ENCODE assay signal across 8 cellular contexts in genomic region chr13:27270594-27271520, GRCh38. TPM values are rescaled to one million over a fixed set of nuclear protein-coding genes. Genes with fewer than 3 reads are reported as not detected.
A peak's percentile ranks its signal among the peaks of the same experiment; 100 is the strongest.
DNase-seq lines count a peak whose midpoint lies in the region; ATAC-seq and TF ChIP-seq lines count a peak whose summit lies in the region.

A gene with protein sequence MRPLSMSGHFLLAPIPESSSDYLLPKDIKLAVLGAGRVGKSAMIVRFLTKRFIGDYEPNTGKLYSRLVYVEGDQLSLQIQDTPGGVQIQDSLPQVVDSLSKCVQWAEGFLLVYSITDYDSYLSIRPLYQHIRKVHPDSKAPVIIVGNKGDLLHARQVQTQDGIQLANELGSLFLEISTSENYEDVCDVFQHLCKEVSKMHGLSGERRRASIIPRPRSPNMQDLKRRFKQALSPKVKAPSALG (plus strand): TSS chr13:27270830. CDS start chr13:27270945, 115 bp downstream.

- H3K4me3 ChIP-seq in gastroesophageal sphincter = peak within 1 kb of the TSS; percentile 69 to 91

- no peaks in the 10 kb centered on the region for H3K27me3 ChIP-seq in gastroesophageal sphincter

- H3K36me3 ChIP-seq in gastroesophageal sphincter = no peaks in the 10 kb centered on the region

- peak; percentile 91 to 98 (median 96) for TF ChIP-seq CTCF in gastroesophageal sphincter (IDR thresholded peaks at IDR 0.05)

- H3K4me1 ChIP-seq in gastroesophageal sphincter = peaks cover 4 to 71% (median 16%) of the 10 kb centered on the region in 3 donors

- TF ChIP-seq EP300 in gastroesophageal sphincter (IDR thresholded peaks at IDR 0.05) = no peak

- DNase-seq in EH (ENCODE audit: low read depth) (peak; percentile 94), HuH-7 (ENCODE audit: low spot score) (peak; percentile 74), SHP77 treated with DMSO at 0.1 percent for 48 hours (lab: John Stamatoyannopoulos, UW) (peak; percentile 65), nucleus accumbens (lab: John Stamatoyannopoulos, UW) (peak in 54 of 56 donors; percentile 34 to 92 (median 77)), superior temporal gyrus (ENCODE audit: extremely low spot score) (peak; percentile 83)
- peak; percentile 79 for DNase-seq in activated naive CD4-positive, alpha-beta T cell treated with anti-CD3 and anti-CD28 coated beads, Interleukin-2, amount 50 U/mL, for 16 hours

- H3K27ac ChIP-seq in gastroesophageal sphincter = peak within 1 kb of the TSS; percentile 81 to 99 (median 96)

- peak; percentile 76 for ATAC-seq in GM21447 (IDR thresholded peaks at IDR 0.05; ENCODE audit: unreplicated experiment)
- ATAC-seq in gastroesophageal sphincter = peak; percentile 95

- TF ChIP-seq POLR2A in gastroesophageal sphincter (IDR thresholded peaks at IDR 0.05) = peak; percentile 90 to 94

- H3K9me3 ChIP-seq in gastroesophageal sphincter = no peaks in the 10 kb centered on the region

- WGBS in gastroesophageal sphincter (ENCODE audit: low coverage in 1 of 2), 2 donors = 0% methylated on average over 3 of the region's 99 CpGs; no CpG with 5 or more reads in 1 of the 2 donors

RNA-seq across cellular contexts. Expression of the gene that starts here (rescaled TPM):
- 10 to 100 TPM; 12.8 to 53.6 (median 35.4) TPM for total RNA-seq in gastroesophageal sphincter

Comparison
In these comparisons a context has a peak if more than half of its experiments do, and no peak if none do; other contexts are left out.
1. Peak in every context shown above with its lines: DNase-seq, ATAC-seq, H3K4me3 ChIP-seq and H3K27ac ChIP-seq.